ENCODE assay signal across 8 cellular contexts in the genomic region with DNA sequence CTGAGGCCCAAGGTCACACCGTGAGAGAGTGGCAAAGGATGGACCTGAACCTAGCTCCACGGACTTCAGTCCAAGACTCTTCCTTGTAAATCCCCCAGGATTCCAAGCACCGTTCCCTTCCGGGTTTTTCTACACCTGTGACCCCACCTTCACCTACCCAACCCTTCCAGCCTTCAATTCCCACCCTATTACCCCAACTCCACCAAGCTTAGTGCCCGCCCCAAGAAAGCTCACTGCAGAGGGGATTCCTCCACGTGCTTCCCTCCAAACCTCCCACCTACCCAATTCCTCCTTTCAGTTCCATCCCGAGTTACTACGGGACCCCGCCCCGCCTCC. TPM values are rescaled to one million over a fixed set of nuclear protein-coding genes. Genes with fewer than 3 reads are reported as not detected.
DNase-seq lines count a peak whose midpoint lies in the region; ATAC-seq, FAIRE-seq and TF ChIP-seq lines count a peak whose summit lies in the region.

No MANE protein-coding gene starts in this region.

- POLR2A ChIA-PET in H1 (lab: Charles Lee; ENCODE audit: partially characterized antibody), result interaction anchor here (0.6 to 17.4 kb wide), 30 partner anchors 9 to 370 kb away, joined by 3 to 221 read pairs (median 4); a partner anchor contains a TSS
- POLR2A ChIA-PET in naive thymus-derived CD8-positive, alpha-beta T cell (lab: Charles Lee), result interaction anchor here (0.6 to 3.2 kb wide), 18 partner anchors 10 to 1009 kb away, joined by 3 to 21 read pairs (median 4); a partner anchor contains a TSS

- no peaks in the 10 kb centered on the region for H3K9me3 Mint-ChIP-seq in CD4-positive, CD25-positive, alpha-beta regulatory T cell
- H3K9me3 Mint-ChIP-seq in H9, result no peaks in the 10 kb centered on the region
- no peaks in the 10 kb centered on the region for H3K9me3 Mint-ChIP-seq in naive thymus-derived CD8-positive, alpha-beta T cell

- H2BK5ac ChIP-seq in H9 (ENCODE audit: insufficient read length, low read length) (no peak overlapping the region), H1 (ENCODE audit: low read depth, low read length) (peak overlapping the region; percentile 93; the same call in 1 of the 2 replicates)

- no peak overlapping the region for H3T11ph ChIP-seq in H9 (ENCODE audit: low read length)

- H3K56ac ChIP-seq in H9 (ENCODE audit: insufficient read length, low read depth, low read length) (no peak overlapping the region), H1 (replicated peaks; ENCODE audit: insufficient read length, low read depth, low read length) (peak overlapping the region; percentile 85)

- TF ChIP-seq EP300 in H1 (IDR thresholded peaks at IDR 0.05; ENCODE audit: borderline replicate concordance in 1 of 2, low read depth in 2 of 2, low read length in 2 of 2), result no peak

- H3K36me3 Mint-ChIP-seq in CD4-positive, CD25-positive, alpha-beta regulatory T cell, result peaks cover 11% of the 10 kb centered on the region
- peaks cover 17 to 25% (median 18%) of the 10 kb centered on the region in 3 experiments; a peak in 6 of 7 replicates for H3K36me3 Mint-ChIP-seq in H9 (ENCODE audit: insufficient read depth in 1 of 3, low read depth in 3 of 3)
- peaks cover 0 to 20% (median 3%) of the 10 kb centered on the region in 3 donors for H3K36me3 Mint-ChIP-seq in naive thymus-derived CD8-positive, alpha-beta T cell

- H4K8ac ChIP-seq in H9 (replicated peaks; ENCODE audit: insufficient read length, low read depth, low read length) (no peak overlapping the region), H1 (ENCODE audit: extremely low read depth, insufficient read depth, low read length) (peak overlapping the region; percentile 19; the same call in 1 of the 2 replicates)

- FAIRE-seq in H1 (lab: Jason Lieb, UNC), result no peak

- peaks cover 25% of the 10 kb centered on the region for H3K36me3 ChIP-seq in CD4-positive, CD25-positive, alpha-beta regulatory T cell (ENCODE audit: control insufficient read depth, insufficient read depth, low read length)
- H3K36me3 ChIP-seq in OCI-LY3 (replicated peaks; ENCODE audit: low read depth, low read length) (peaks cover 25% of the 10 kb centered on the region), H1 (ENCODE audit: control insufficient read depth in 2 of 4, insufficient read depth in 4 of 4, low read length in 3 of 4) (peaks cover 12 to 24% (median 21%) of the 10 kb centered on the region in 4 experiments; a peak in 7 of 8 replicates)

- H3K23me2 ChIP-seq in H9 (ENCODE audit: insufficient read length, low read depth, low read length, poor library complexity, severe bottlenecking), result peaks cover 12% of the 10 kb centered on the region
- peaks cover 13% of the 10 kb centered on the region for H3K23me2 ChIP-seq in H1 (ENCODE audit: low read depth, low read length)

- CTCF ChIA-PET in H1 (lab: Charles Lee; ENCODE audit: partially characterized antibody), result interaction anchor here (0.8 to 5.3 kb wide), 9 partner anchors 11 to 152 kb away, joined by 3 to 25 read pairs (median 4); no protein-coding TSS in a partner anchor

- TF ChIP-seq CTCF in H9 (conservative IDR thresholded peaks at IDR 0.05), result no peak
- no peak for TF ChIP-seq CTCF in OCI-LY3 (IDR thresholded peaks at IDR 0.05; ENCODE audit: low read depth, low read length)
- no peak for TF ChIP-seq CTCF in H1 (IDR thresholded peaks at IDR 0.05; ENCODE audit: control extremely low read depth in 1 of 3, insufficient read depth in 1 of 3, low read depth in 1 of 3, low read length in 3 of 3)

- H3K18ac ChIP-seq in H9 (ENCODE audit: insufficient read length, low read depth, low read length) (no peak overlapping the region), H1 (ENCODE audit: extremely low read depth, low read length) (no peak overlapping the region)

- no peak for TF ChIP-seq RAD21 in H1 (IDR thresholded peaks at IDR 0.05 in 1 of 2, conservative IDR thresholded peaks at IDR 0.05 in 1 of 2; ENCODE audit: low read depth in 2 of 2, low read length in 2 of 2)

- peak overlapping the region; percentile 90 for H3K27ac ChIP-seq in CD4-positive, CD25-positive, alpha-beta regulatory T cell (ENCODE audit: insufficient read depth, low read length, poor library complexity, severe bottlenecking)
- H3K27ac ChIP-seq in H9 (ENCODE audit: insufficient read length, low read depth, low read length) (peak overlapping the region; percentile 8), OCI-LY3 (ENCODE audit: low read length) (peak overlapping the region; percentile 67), H1 (ENCODE audit: low read depth, low read length) (peak overlapping the region; percentile 90)

- H2AK5ac ChIP-seq in H9 (ENCODE audit: insufficient read length, low read length) (no peak overlapping the region), H1 (ENCODE audit: low read depth, low read length) (no peak overlapping the region)

- H2AFZ ChIP-seq in H9 (ENCODE audit: low read length) (no peak overlapping the region), OCI-LY3 (ENCODE audit: low read depth, low read length) (peak overlapping the region; percentile 10; the same call in 1 of the 2 replicates), H1 (ENCODE audit: low read length) (no peak overlapping the region)

- peak overlapping the region; percentile 93 for H3K4me2 ChIP-seq in H9 (ENCODE audit: insufficient read depth, insufficient read length, low read length)
- H3K4me2 ChIP-seq in OCI-LY3 (ENCODE audit: low read length), result peak overlapping the region; percentile 96
- peak overlapping the region; percentile 91 to 92 for H3K4me2 ChIP-seq in H1 (ENCODE audit: insufficient read depth in 1 of 2, low read depth in 2 of 2, low read length in 2 of 2)

- H3K4me3 Mint-ChIP-seq in CD4-positive, CD25-positive, alpha-beta regulatory T cell, result peak overlapping the region; percentile 93 to 99 (median 98)
- peak overlapping the region; percentile 97 to 98 for H3K4me3 Mint-ChIP-seq in H9
- peak overlapping the region; percentile 93 to 100 (median 97) for H3K4me3 Mint-ChIP-seq in naive thymus-derived CD8-positive, alpha-beta T cell

- no peaks in the 10 kb centered on the region for H3K27me3 ChIP-seq in CD4-positive, CD25-positive, alpha-beta regulatory T cell (ENCODE audit: control insufficient read depth, insufficient read depth, low read length)
- H3K27me3 ChIP-seq in H9 (ENCODE audit: insufficient read depth, low read length) (no peaks in the 10 kb centered on the region), OCI-LY3 (ENCODE audit: low read depth, low read length) (no peaks in the 10 kb centered on the region), H1 (replicated peaks in 1 of 4; ENCODE audit: control insufficient read depth in 3 of 4, extremely low read depth in 1 of 4, insufficient read depth in 3 of 4, low read length in 3 of 4) (no peaks in the 10 kb centered on the region)

- no peak overlapping the region for H2BK15ac ChIP-seq in H9 (ENCODE audit: low read depth, low read length)
- H2BK15ac ChIP-seq in H1 (ENCODE audit: low read length), result no peak overlapping the region

- H3K9ac ChIP-seq in H9 (ENCODE audit: extremely low read depth, insufficient read length, low read length) (peak overlapping the region; percentile 92), OCI-LY3 (ENCODE audit: low read length) (peak overlapping the region; percentile 94), H1 (replicated peaks in 1 of 4; ENCODE audit: extremely low read depth in 1 of 4, low read depth in 3 of 4, low read length in 3 of 4) (peak overlapping the region; percentile 91 to 97 (median 94))

- H3K4ac ChIP-seq in H9 (ENCODE audit: low read depth, low read length) (no peak overlapping the region), H1 (replicated peaks; ENCODE audit: insufficient read length, low read depth, low read length) (no peak overlapping the region)

- peaks cover 28% of the 10 kb centered on the region for H3K4me1 ChIP-seq in CD4-positive, CD25-positive, alpha-beta regulatory T cell (ENCODE audit: control insufficient read depth, insufficient read depth, low read length, poor library complexity, severe bottlenecking)
- H3K4me1 ChIP-seq in H9 (ENCODE audit: insufficient read depth, low read length) (no peaks in the 10 kb centered on the region), OCI-LY3 (ENCODE audit: low read length) (peaks cover 19% of the 10 kb centered on the region), H1 (replicated peaks in 1 of 4; ENCODE audit: control insufficient read depth in 3 of 4, insufficient read depth in 4 of 4, low read length in 3 of 4) (peaks cover 0 to 10% (median 3%) of the 10 kb centered on the region in 4 experiments; a peak in 2 of 7 replicates)

- H2BK20ac ChIP-seq in H9 (ENCODE audit: low read depth, low read length, poor library complexity, severe bottlenecking) (no peak overlapping the region), H1 (ENCODE audit: low read length) (no peak overlapping the region)

- TF ChIP-seq POLR2A in H1 (IDR thresholded peaks at IDR 0.05; ENCODE audit: control extremely low read depth in 1 of 2, low read depth in 2 of 2, low read length in 2 of 2), result no peak

- no CpG with 5 or more reads among the region's 10 CpGs for WGBS in H9 (ENCODE audit: extremely low coverage, insufficient read length, low lambda C conversion rate)
- WGBS in H1 (ENCODE audit: extremely low coverage in 1 of 2, insufficient coverage in 1 of 2, insufficient read length in 1 of 2, insufficient replicate concordance in 2 of 2, low coverage in 1 of 2, low lambda C conversion rate in 2 of 2, missing lambda C conversion rate in 1 of 2), 2 experiments, result 0% methylated on average over 5 of the region's 10 CpGs; no CpG with 5 or more reads in 1 of the 2 experiments

- H3K79me1 ChIP-seq in H9 (ENCODE audit: insufficient read depth, low read depth, low read length, poor library complexity, severe bottlenecking), result peaks cover 5% of the 10 kb centered on the region
- peaks cover 10% of the 10 kb centered on the region for H3K79me1 ChIP-seq in H1 (ENCODE audit: low read depth, low read length)

- H4K91ac ChIP-seq in H9 (ENCODE audit: insufficient read length, low read depth, low read length) (no peak overlapping the region), H1 (replicated peaks; ENCODE audit: insufficient read length, low read length) (peak overlapping the region; percentile 10)

- no peak overlapping the region for H2BK12ac ChIP-seq in H9 (ENCODE audit: insufficient read length, low read depth, low read length)
- H2BK12ac ChIP-seq in H1 (ENCODE audit: low read depth, low read length), result no peak overlapping the region

- H3K79me2 ChIP-seq in H9 (ENCODE audit: insufficient read depth, low read length), result peaks cover 22% of the 10 kb centered on the region
- H3K79me2 ChIP-seq in OCI-LY3 (ENCODE audit: low read length), result peaks cover 62% of the 10 kb centered on the region
- peaks cover 23 to 37% of the 10 kb centered on the region in 2 experiments for H3K79me2 ChIP-seq in H1 (ENCODE audit: control insufficient read depth in 1 of 2, insufficient read depth in 2 of 2, low read length in 2 of 2)

- H3K14ac ChIP-seq in H9 (ENCODE audit: insufficient read depth, low read length), result no peak overlapping the region
- no peak overlapping the region for H3K14ac ChIP-seq in H1 (ENCODE audit: insufficient read length)

- H4K5ac ChIP-seq in H9 (ENCODE audit: insufficient read length, low read depth, low read length), result no peak overlapping the region
- H4K5ac ChIP-seq in H1 (ENCODE audit: insufficient read length, low read depth, low read length), result peak overlapping the region; percentile 65

- no peaks in the 10 kb centered on the region for H3K27me3 Mint-ChIP-seq in CD4-positive, CD25-positive, alpha-beta regulatory T cell
- no peaks in the 10 kb centered on the region; the same call in 1 of the 2 replicates for H3K27me3 Mint-ChIP-seq in H9 (ENCODE audit: low read depth)
- H3K27me3 Mint-ChIP-seq in naive thymus-derived CD8-positive, alpha-beta T cell, result no peaks in the 10 kb centered on the region

- H3K4me1 Mint-ChIP-seq in CD4-positive, CD25-positive, alpha-beta regulatory T cell, result peaks cover 18 to 50% (median 30%) of the 10 kb centered on the region in 4 donors
- H3K4me1 Mint-ChIP-seq in H9, result peaks cover 24 to 29% of the 10 kb centered on the region in 2 experiments
- peaks cover 28 to 52% (median 48%) of the 10 kb centered on the region in 4 donors for H3K4me1 Mint-ChIP-seq in naive thymus-derived CD8-positive, alpha-beta T cell

- H3K23ac ChIP-seq in H9 (ENCODE audit: insufficient read length, low read depth, low read length) (no peak overlapping the region), H1 (ENCODE audit: insufficient read length) (no peak overlapping the region)

- H3K27ac Mint-ChIP-seq in CD4-positive, CD25-positive, alpha-beta regulatory T cell, result peak overlapping the region; percentile 79 to 96 (median 82)
- H3K27ac Mint-ChIP-seq in H9, result peak overlapping the region; percentile 97
- H3K27ac Mint-ChIP-seq in naive thymus-derived CD8-positive, alpha-beta T cell, result peak overlapping the region; percentile 82 to 98 (median 94)

- H3K4me3 ChIP-seq in CD4-positive, CD25-positive, alpha-beta regulatory T cell (ENCODE audit: low read depth, low read length), result peak overlapping the region; percentile 97
- H3K4me3 ChIP-seq in OCI-LY3 (ENCODE audit: low read length) (peak overlapping the region; percentile 88), H1 (ENCODE audit: extremely low read depth in 1 of 4, insufficient read depth in 2 of 4, low read depth in 3 of 4, low read length in 4 of 4) (peak overlapping the region; percentile 74 to 93 (median 85))

- no peak for DNase-seq in CD4-positive, CD25-positive, alpha-beta regulatory T cell
- no peak for DNase-seq in H9
- DNase-seq in H1 (ENCODE audit: low read depth in 1 of 2, low spot score in 2 of 2), result no peak
- no peak for DNase-seq in naive thymus-derived CD8-positive, alpha-beta T cell
- DNase-seq in NCI-H1436 (lab: John Stamatoyannopoulos, UW), result no peak
- no peak for DNase-seq in stimulated activated CD4-positive, alpha-beta T cell treated with anti-CD3 and anti-CD28 coated beads, Interleukin-4, amount 100 ng/mL, for 1 hour

- no peaks in the 10 kb centered on the region for H3K9me3 ChIP-seq in CD4-positive, CD25-positive, alpha-beta regulatory T cell (ENCODE audit: control insufficient read depth in 2 of 2, low read length in 2 of 2)
- H3K9me3 ChIP-seq in H9 (ENCODE audit: control insufficient read depth, low read depth, low read length), result no peaks in the 10 kb centered on the region
- no peaks in the 10 kb centered on the region for H3K9me3 ChIP-seq in OCI-LY3 (ENCODE audit: insufficient read depth, low read length)
- no peaks in the 10 kb centered on the region for H3K9me3 ChIP-seq in H1 (ENCODE audit: insufficient read depth in 2 of 2, low read depth in 1 of 2, low read length in 1 of 2)

- H2BK120ac ChIP-seq in H9 (ENCODE audit: low read depth, low read length, poor library complexity, severe bottlenecking) (no peak overlapping the region), H1 (replicated peaks; ENCODE audit: low read depth, low read length) (no peak overlapping the region)

- no peaks in the 10 kb centered on the region for H4K20me1 ChIP-seq in H9 (ENCODE audit: control insufficient read depth, insufficient read depth, insufficient read length)
- peaks cover 5% of the 10 kb centered on the region for H4K20me1 ChIP-seq in OCI-LY3 (ENCODE audit: insufficient read depth, low read length)
- peaks cover 3 to 17% of the 10 kb centered on the region in 2 experiments for H4K20me1 ChIP-seq in H1 (replicated peaks in 1 of 2; ENCODE audit: control insufficient read depth in 1 of 2, insufficient read depth in 2 of 2, low read length in 2 of 2)

- ATAC-seq in CD4-positive, CD25-positive, alpha-beta regulatory T cell (ENCODE audit: low read depth in 2 of 2), result no peak
- no peak for ATAC-seq in naive thymus-derived CD8-positive, alpha-beta T cell
- ATAC-seq in HG03135 (IDR thresholded peaks at IDR 0.05; ENCODE audit: unreplicated experiment), result no peak

RNA-seq across cellular contexts. Expression of a gene that starts 0.5 kb away (rescaled TPM):
- 64.0 TPM for total RNA-seq in CD4-positive, CD25-positive, alpha-beta regulatory T cell
- 10 to 100 TPM; 12.0 to 14.4 (median 14.1) TPM for polyA plus RNA-seq in CD4-positive, CD25-positive, alpha-beta regulatory T cell
- 100 and 103 TPM in 2 replicates for total RNA-seq in H9 (2021)
- total RNA-seq in H1 (2021; fragmentation: NEBNext Ultra II Directional; extraction: Animal tissue kit (Norgen Biotek cat#: 25700)), result 94.7 and 98.0 TPM in 2 replicates
- polyA plus RNA-seq in H1 (2011; rRNA removed), result 32.7 and 45.2 TPM in 2 replicates
- polyA plus RNA-seq in H1 (2011; cell fraction: cytosol; rRNA removed), result 44.5 TPM
- 143 TPM for polyA plus RNA-seq in H1 (2011; cell fraction: nucleus; rRNA removed)
- polyA plus RNA-seq in H1 (2012, experiment 1 of 2), result 66.0 to 90.4 TPM (median 81.2 TPM) in 4 replicates
- polyA plus RNA-seq in H1 (2012, experiment 2 of 2), result 67.9 TPM
- 45.2 TPM for polyA plus RNA-seq in H1 (2013, experiment 1 of 2)
- polyA plus RNA-seq in H1 (2013, experiment 2 of 2), result 42.4 TPM
- polyA minus RNA-seq in H1 (2011; rRNA and poly(A)+ RNA removed), result 61.2 and 65.4 TPM in 2 replicates
- polyA minus RNA-seq in H1 (2011; cell fraction: cytosol; rRNA and poly(A)+ RNA removed), result 32.7 TPM
- 57.6 TPM for polyA minus RNA-seq in H1 (2011; cell fraction: nucleus; rRNA and poly(A)+ RNA removed)
- 10 to 100 TPM; 66.7 to 68.9 TPM for total RNA-seq in naive thymus-derived CD8-positive, alpha-beta T cell
- polyA plus RNA-seq in naive thymus-derived CD8-positive, alpha-beta T cell, result 10 to 100 TPM in 2 of 3 donors, 1 to 10 TPM in 1; 9.5 to 28.4 (median 11.1) TPM

RNA-seq across cellular contexts. Expression of a gene that starts 2.0 kb away (rescaled TPM):
- total RNA-seq in CD4-positive, CD25-positive, alpha-beta regulatory T cell, result 5.1 TPM
- 1 to 10 TPM; 1.7 to 6.2 (median 5.3) TPM for polyA plus RNA-seq in CD4-positive, CD25-positive, alpha-beta regulatory T cell
- total RNA-seq in H9 (2021), result 2.1 and 2.6 TPM in 2 replicates
- 1.7 and 2.1 TPM in 2 replicates for total RNA-seq in H1 (2021; fragmentation: NEBNext Ultra II Directional; extraction: Animal tissue kit (Norgen Biotek cat#: 25700))
- polyA plus RNA-seq in H1 (2011; rRNA removed), result 2.3 and 3.9 TPM in 2 replicates
- 2.2 TPM for polyA plus RNA-seq in H1 (2011; cell fraction: cytosol; rRNA removed)
- 5.8 TPM for polyA plus RNA-seq in H1 (2011; cell fraction: nucleus; rRNA removed)
- 1.1 to 2.6 TPM (median 2.2 TPM) in 4 replicates for polyA plus RNA-seq in H1 (2012, experiment 1 of 2)
- 1.8 TPM for polyA plus RNA-seq in H1 (2012, experiment 2 of 2)
- polyA plus RNA-seq in H1 (2013, experiment 1 of 2), result 1.7 TPM
- 1.6 TPM for polyA plus RNA-seq in H1 (2013, experiment 2 of 2)
- polyA minus RNA-seq in H1 (2011; rRNA and poly(A)+ RNA removed), result 1.5 TPM in 2 replicates
- polyA minus RNA-seq in H1 (2011; cell fraction: cytosol; rRNA and poly(A)+ RNA removed), result 1.5 TPM
- polyA minus RNA-seq in H1 (2011; cell fraction: nucleus; rRNA and poly(A)+ RNA removed), result 3.7 TPM
- 10 to 100 TPM; 15.0 to 15.6 TPM for total RNA-seq in naive thymus-derived CD8-positive, alpha-beta T cell
- polyA plus RNA-seq in naive thymus-derived CD8-positive, alpha-beta T cell, result 1 to 10 TPM; 2.5 to 9.6 (median 4.8) TPM

RNA-seq across cellular contexts. Expression of a gene that starts 13.4 kb away (rescaled TPM):
- total RNA-seq in CD4-positive, CD25-positive, alpha-beta regulatory T cell, result 29.9 TPM
- 10 to 100 TPM; 29.8 to 45.9 (median 36.7) TPM for polyA plus RNA-seq in CD4-positive, CD25-positive, alpha-beta regulatory T cell
- 49.2 and 49.4 TPM in 2 replicates for total RNA-seq in H9 (2021)
- 47.6 and 48.1 TPM in 2 replicates for total RNA-seq in H1 (2021; fragmentation: NEBNext Ultra II Directional; extraction: Animal tissue kit (Norgen Biotek cat#: 25700))
- polyA plus RNA-seq in H1 (2011; rRNA removed), result 59.5 and 69.3 TPM in 2 replicates
- polyA plus RNA-seq in H1 (2011; cell fraction: cytosol; rRNA removed), result 34.0 TPM
- polyA plus RNA-seq in H1 (2011; cell fraction: nucleus; rRNA removed), result 49.9 TPM
- 58.6 to 64.5 TPM (median 61.7 TPM) in 4 replicates for polyA plus RNA-seq in H1 (2012, experiment 1 of 2)
- 93.0 TPM for polyA plus RNA-seq in H1 (2012, experiment 2 of 2)
- 86.2 TPM for polyA plus RNA-seq in H1 (2013, experiment 1 of 2)
- 84.3 TPM for polyA plus RNA-seq in H1 (2013, experiment 2 of 2)
- polyA minus RNA-seq in H1 (2011; rRNA and poly(A)+ RNA removed), result 19.5 and 26.2 TPM in 2 replicates
- polyA minus RNA-seq in H1 (2011; cell fraction: cytosol; rRNA and poly(A)+ RNA removed), result 14.7 TPM
- 14.7 TPM for polyA minus RNA-seq in H1 (2011; cell fraction: nucleus; rRNA and poly(A)+ RNA removed)
- total RNA-seq in naive thymus-derived CD8-positive, alpha-beta T cell, result 10 to 100 TPM; 22.1 to 23.3 TPM
- 10 to 100 TPM; 12.1 to 22.2 (median 17.3) TPM for polyA plus RNA-seq in naive thymus-derived CD8-positive, alpha-beta T cell

RNA-seq across cellular contexts. Expression of a gene that starts 17.0 kb away (rescaled TPM):
- total RNA-seq in CD4-positive, CD25-positive, alpha-beta regulatory T cell, result not detected
- polyA plus RNA-seq in CD4-positive, CD25-positive, alpha-beta regulatory T cell, result not detected
- total RNA-seq in H9 (2021), result not detected in 2 replicates
- not detected in 2 replicates for total RNA-seq in H1 (2021; fragmentation: NEBNext Ultra II Directional; extraction: Animal tissue kit (Norgen Biotek cat#: 25700))
- polyA plus RNA-seq in H1 (2011; rRNA removed), result not detected in 2 replicates
- not detected for polyA plus RNA-seq in H1 (2011; cell fraction: cytosol; rRNA removed)
- 0.40 TPM for polyA plus RNA-seq in H1 (2011; cell fraction: nucleus; rRNA removed)
- polyA plus RNA-seq in H1 (2012, experiment 1 of 2), result not detected in 4 replicates
- polyA plus RNA-seq in H1 (2012, experiment 2 of 2), result not detected
- polyA plus RNA-seq in H1 (2013, experiment 1 of 2), result not detected
- not detected for polyA plus RNA-seq in H1 (2013, experiment 2 of 2)
- not detected in 2 replicates for polyA minus RNA-seq in H1 (2011; rRNA and poly(A)+ RNA removed)
- not detected for polyA minus RNA-seq in H1 (2011; cell fraction: cytosol; rRNA and poly(A)+ RNA removed)
- polyA minus RNA-seq in H1 (2011; cell fraction: nucleus; rRNA and poly(A)+ RNA removed), result not detected
- total RNA-seq in naive thymus-derived CD8-positive, alpha-beta T cell, result under 1 TPM in 1 of 2 experiments, not detected in 1; 0.78 TPM
- polyA plus RNA-seq in naive thymus-derived CD8-positive, alpha-beta T cell, result not detected

RNA-seq across cellular contexts. Expression of a gene that starts 34.3 kb away (rescaled TPM):
- 3.7 TPM for total RNA-seq in CD4-positive, CD25-positive, alpha-beta regulatory T cell
- 1 to 10 TPM in 1 of 4 donors, under 1 TPM in 3; 0.13 to 2.0 (median 0.57) TPM for polyA plus RNA-seq in CD4-positive, CD25-positive, alpha-beta regulatory T cell
- total RNA-seq in H9 (2021), result 14.6 and 15.8 TPM in 2 replicates
- total RNA-seq in H1 (2021; fragmentation: NEBNext Ultra II Directional; extraction: Animal tissue kit (Norgen Biotek cat#: 25700)), result 7.1 and 7.2 TPM in 2 replicates
- polyA plus RNA-seq in H1 (2011; rRNA removed), result 11.3 and 20.2 TPM in 2 replicates
- 9.6 TPM for polyA plus RNA-seq in H1 (2011; cell fraction: cytosol; rRNA removed)
- 51.0 TPM for polyA plus RNA-seq in H1 (2011; cell fraction: nucleus; rRNA removed)
- polyA plus RNA-seq in H1 (2012, experiment 1 of 2), result 11.2 to 16.4 TPM (median 12.5 TPM) in 4 replicates
- 3.1 TPM for polyA plus RNA-seq in H1 (2012, experiment 2 of 2)
- 7.7 TPM for polyA plus RNA-seq in H1 (2013, experiment 1 of 2)
- polyA plus RNA-seq in H1 (2013, experiment 2 of 2), result 5.3 TPM
- 1.1 TPM in 2 replicates for polyA minus RNA-seq in H1 (2011; rRNA and poly(A)+ RNA removed)
- 4.1 TPM for polyA minus RNA-seq in H1 (2011; cell fraction: cytosol; rRNA and poly(A)+ RNA removed)
- 4.6 TPM for polyA minus RNA-seq in H1 (2011; cell fraction: nucleus; rRNA and poly(A)+ RNA removed)
- 1 to 10 TPM; 2.8 to 3.0 TPM for total RNA-seq in naive thymus-derived CD8-positive, alpha-beta T cell
- polyA plus RNA-seq in naive thymus-derived CD8-positive, alpha-beta T cell, result under 1 TPM; 0.15 to 0.21 (median 0.21) TPM

Comparison
In these comparisons a context has a peak if more than half of its experiments do, and no peak if none do; other contexts are left out.
1. H3K27ac ChIP-seq: peak in every context shown above with its lines; median percentile 90 in CD4-positive, CD25-positive, alpha-beta regulatory T cell; 90 in H1; 67 in OCI-LY3; 8 in H9.